8 cellular contexts compared by ENCODE assay signal in genomic region chr5:177301503-177302165, GRCh38. TPM values are rescaled to one million over a fixed set of nuclear protein-coding genes. Genes with fewer than 3 reads are reported as not detected.
DNase-seq lines count a peak whose midpoint lies in the region; ATAC-seq and TF ChIP-seq lines count a peak whose summit lies in the region.

No MANE protein-coding gene starts in this region.

- H3K27ac Mint-ChIP-seq in T-helper 1 cell treated with Interleukin-12 subunit alpha and Interleukin-12 subunit beta and Interleukin-4 antibody, amounts not matched to agents 30 μg/mL and 1 μg/mL, for 36 hours = peak overlapping the region; percentile 86

- H3K4me3 Mint-ChIP-seq in T-helper 1 cell treated with Interleukin-12 subunit alpha and Interleukin-12 subunit beta and Interleukin-4 antibody, amounts not matched to agents 30 μg/mL and 1 μg/mL, for 36 hours = peak overlapping the region; percentile 92

- no peak overlapping the region for H3K27ac ChIP-seq in fibroblast of lung (ENCODE audit: insufficient read depth, low read length)
- peak overlapping the region; percentile 76 to 94 (median 88) for H3K27ac ChIP-seq in spleen

- peak overlapping the region; percentile 85 for H3K4me2 ChIP-seq in fibroblast of lung (ENCODE audit: extremely low read depth, insufficient read depth, low read length)

- intact Hi-C loops in spleen (cut with DNase I; ENCODE audit: low total_unique reads) = loop anchor here (10.0 kb wide), 1 partner anchor 187 kb away; no protein-coding TSS in a partner anchor

- H3K27me3 ChIP-seq in fibroblast of lung (ENCODE audit: control insufficient read depth, insufficient read depth, low read length) (no peaks in the 10 kb centered on the region), spleen (replicated peaks in 1 of 7) (no peaks in the 10 kb centered on the region)

- no peaks in the 10 kb centered on the region for H3K27me3 Mint-ChIP-seq in T-helper 1 cell treated with Interleukin-12 subunit alpha and Interleukin-12 subunit beta and Interleukin-4 antibody, amounts not matched to agents 30 μg/mL and 1 μg/mL, for 36 hours (ENCODE audit: low read depth)

- 66 to 79% (median 69%) methylated on average over 6 to 7 of the region's 7 CpGs for WGBS in spleen, 5 donors

- H3K36me3 ChIP-seq in fibroblast of lung (ENCODE audit: control insufficient read depth, insufficient read depth, low read length) (peaks cover 15% of the 10 kb centered on the region), spleen (peaks cover 0 to 55% (median 23%) of the 10 kb centered on the region in 6 donors)

- DNase-seq in T-helper 1 cell (no peak), NCI-H774 (lab: John Stamatoyannopoulos, UW) (peak; percentile 69), fibroblast of lung (ENCODE audit: low read depth in 2 of 2) (peak in 1 of 2 donors; percentile 21), spleen (peak; percentile 73), SKM-1 treated with dmso at 0.1 percent for 144 hours (lab: John Stamatoyannopoulos, UW; ENCODE audit: unreplicated experiment) (no peak)
- DNase-seq in activated CD4-positive, alpha-beta T cell treated with anti-CD3 and anti-CD28 coated beads for 4 hours = no peak

- H3K9me3 Mint-ChIP-seq in T-helper 1 cell treated with Interleukin-12 subunit alpha and Interleukin-12 subunit beta and Interleukin-4 antibody, amounts not matched to agents 30 μg/mL and 1 μg/mL, for 36 hours = no peaks in the 10 kb centered on the region

- H3K4me1 ChIP-seq in fibroblast of lung (ENCODE audit: control insufficient read depth, extremely low read depth, insufficient read depth, low read length) = peaks cover 15% of the 10 kb centered on the region
- H3K4me1 ChIP-seq in spleen = peaks cover 47 to 94% (median 83%) of the 10 kb centered on the region in 6 donors

- peaks cover 69% of the 10 kb centered on the region for H3K4me1 Mint-ChIP-seq in T-helper 1 cell treated with Interleukin-12 subunit alpha and Interleukin-12 subunit beta and Interleukin-4 antibody, amounts not matched to agents 30 μg/mL and 1 μg/mL, for 36 hours (ENCODE audit: low read depth)

- no peak for TF ChIP-seq CTCF in fibroblast of lung (conservative IDR thresholded peaks at IDR 0.05 in 1 of 2, IDR thresholded peaks at IDR 0.05 in 1 of 2; ENCODE audit: low read depth in 1 of 2, low read length in 2 of 2)
- no peak for TF ChIP-seq CTCF in spleen (IDR thresholded peaks at IDR 0.05 in 8 of 11, conservative IDR thresholded peaks at IDR 0.05 in 3 of 11)

- H3K9me3 ChIP-seq in fibroblast of lung (ENCODE audit: control insufficient read depth, insufficient read depth, low read depth, low read length) (no peaks in the 10 kb centered on the region), spleen (no peaks in the 10 kb centered on the region)

- H4K20me1 ChIP-seq in fibroblast of lung (ENCODE audit: control insufficient read depth, extremely low read depth, insufficient read depth, low read length) = no peaks in the 10 kb centered on the region

- H3K36me3 Mint-ChIP-seq in T-helper 1 cell treated with Interleukin-12 subunit alpha and Interleukin-12 subunit beta and Interleukin-4 antibody, amounts not matched to agents 30 μg/mL and 1 μg/mL, for 36 hours (ENCODE audit: low read depth) = peaks cover 46% of the 10 kb centered on the region

- H3K79me2 ChIP-seq in fibroblast of lung (ENCODE audit: control insufficient read depth, insufficient read depth, low read length) = peaks cover 37% of the 10 kb centered on the region

- TF ChIP-seq POLR2A in spleen (IDR thresholded peaks at IDR 0.05) = no peak

- H3K4me3 ChIP-seq in fibroblast of lung (replicated peaks in 1 of 4; ENCODE audit: control extremely low read depth in 1 of 4, insufficient read depth in 1 of 4, low read depth in 3 of 4, low read length in 4 of 4) = peak overlapping the region in 1 of 4 experiments; percentile 95
- peak overlapping the region in 6 of 8 donors; percentile 77 to 99 (median 96) for H3K4me3 ChIP-seq in spleen

- ATAC-seq in GM21717 (IDR thresholded peaks at IDR 0.05; ENCODE audit: unreplicated experiment) = no peak

- no peak overlapping the region for H3K9ac ChIP-seq in fibroblast of lung (ENCODE audit: insufficient read depth, low read length)

- no peak overlapping the region for H2AFZ ChIP-seq in fibroblast of lung (ENCODE audit: low read length)

RNA-seq across cellular contexts. Expression of gene RAB24, which starts 1.9 kb away (rescaled TPM):
- total RNA-seq in fibroblast of lung (22.1 and 25.9 TPM in 2 replicates), spleen (10 to 100 TPM; 52.1 to 90.4 (median 80.8) TPM)
- polyA plus RNA-seq in fibroblast of lung (27.9 and 34.2 TPM in 2 replicates), spleen (100 to 1,000 TPM in 2 of 3 donors, 10 to 100 TPM in 1; 90.6 to 181 (median 170) TPM)
- 30.7 and 30.9 TPM in 2 replicates for polyA plus RNA-seq in fibroblast of lung (2012)
- polyA minus RNA-seq in fibroblast of lung (ENCODE audit: low replicate concordance) = 4.0 and 13.4 TPM in 2 replicates

RNA-seq across cellular contexts. Expression of gene PRELID1, which starts 2.0 kb away (rescaled TPM):
- 56.8 and 64.2 TPM in 2 replicates for total RNA-seq in fibroblast of lung
- 145 and 226 TPM in 2 replicates for polyA plus RNA-seq in fibroblast of lung
- 134 and 217 TPM in 2 replicates for polyA plus RNA-seq in fibroblast of lung (2012)
- 137 and 147 TPM in 2 replicates for polyA minus RNA-seq in fibroblast of lung (ENCODE audit: low replicate concordance)
- total RNA-seq in spleen = 100 to 1,000 TPM in 5 of 7 donors, 10 to 100 TPM in 2; 74.5 to 173 (median 106) TPM
- 100 to 1,000 TPM; 131 to 174 (median 154) TPM for polyA plus RNA-seq in spleen

RNA-seq across cellular contexts. Expression of gene MXD3, which starts 10.1 kb away (rescaled TPM):
- total RNA-seq in fibroblast of lung (1.0 and 6.6 TPM in 2 replicates), spleen (10 to 100 TPM; 19.3 to 80.7 (median 26.7) TPM)
- polyA plus RNA-seq in fibroblast of lung (1.8 and 3.4 TPM in 2 replicates), spleen (10 to 100 TPM; 25.9 to 32.5 (median 26.2) TPM)
- 3.6 and 9.8 TPM in 2 replicates for polyA plus RNA-seq in fibroblast of lung (2012)
- polyA minus RNA-seq in fibroblast of lung (ENCODE audit: low replicate concordance) = 1.2 and 1.5 TPM in 2 replicates

RNA-seq across cellular contexts. Expression of gene LMAN2, which starts 49.8 kb away (rescaled TPM):
- 294 and 396 TPM in 2 replicates for total RNA-seq in fibroblast of lung
- polyA plus RNA-seq in fibroblast of lung = 145 and 221 TPM in 2 replicates
- 183 and 234 TPM in 2 replicates for polyA plus RNA-seq in fibroblast of lung (2012)
- polyA minus RNA-seq in fibroblast of lung (ENCODE audit: low replicate concordance) = 331 and 337 TPM in 2 replicates
- 100 to 1,000 TPM in 4 of 7 donors, 10 to 100 TPM in 3; 92.4 to 211 (median 109) TPM for total RNA-seq in spleen
- polyA plus RNA-seq in spleen = 10 to 100 TPM; 50.1 to 96.6 (median 72.5) TPM

RNA-seq across cellular contexts. Expression of gene RGS14, which starts 56.1 kb away (rescaled TPM):
- total RNA-seq in fibroblast of lung (2.6 and 4.1 TPM in 2 replicates), spleen (100 to 1,000 TPM in 1 of 7 donors, 10 to 100 TPM in 6; 61.5 to 111 (median 77.1) TPM)
- polyA plus RNA-seq in fibroblast of lung (2.5 and 3.1 TPM in 2 replicates), spleen (10 to 100 TPM; 45.3 to 95.9 (median 61.6) TPM)
- 3.1 and 4.2 TPM in 2 replicates for polyA plus RNA-seq in fibroblast of lung (2012)
- polyA minus RNA-seq in fibroblast of lung (ENCODE audit: low replicate concordance) = 1.8 and 4.3 TPM in 2 replicates

Comparison
In these comparisons a context has a peak if more than half of its experiments do, and no peak if none do; other contexts are left out.
1. DNase-seq: peak in NCI-H774 (single experiment) and spleen (single experiment); none in T-helper 1 cell (0 of 5), SKM-1 treated with dmso at 0.1 percent for 144 hours (single experiment) and activated CD4-positive, alpha-beta T cell treated with anti-CD3 and anti-CD28 coated beads for 4 hours (0 of 2).